In the genomic region with DNA sequence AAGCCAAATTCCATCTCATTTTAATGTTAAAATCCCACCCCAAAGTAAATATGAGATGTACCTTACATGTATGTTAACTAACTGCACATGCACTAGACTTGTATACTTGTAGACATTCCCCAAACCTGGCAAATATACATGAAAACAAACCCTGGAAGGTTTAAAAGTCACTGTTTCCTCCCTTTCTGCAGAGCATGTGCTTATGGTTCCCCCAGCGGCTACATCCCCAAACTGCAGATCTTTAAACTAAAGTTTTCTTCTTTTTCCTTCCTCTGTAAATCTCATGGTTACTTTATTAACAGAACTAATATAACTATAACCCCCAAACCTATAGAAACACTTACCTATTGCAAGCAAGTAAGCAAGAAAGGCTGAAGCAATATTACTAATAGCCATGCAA, we compare ENCODE assay signal across 2 cellular contexts.
TF ChIP-seq lines count a peak whose summit lies in the region.

No MANE protein-coding gene starts in this region.

TF ChIP-seq in IMR-90, 13 proteins besides CTCF, POLR2A, EP300 and RAD21 (continued from another document):
- TF ChIP-seq SMC3 (IDR thresholded peaks at IDR 0.05; ENCODE audit: low read depth, low read length), result peak; percentile 31; the same call in 1 of the 2 replicates
- no peak for TF ChIP-seq CEBPB (IDR thresholded peaks at IDR 0.05; ENCODE audit: low read depth, low read length)

TF ChIP-seq in neural cell, 6 proteins besides CTCF, POLR2A, EP300 and RAD21 (continued from another document):
- TF ChIP-seq, protein P1, sequence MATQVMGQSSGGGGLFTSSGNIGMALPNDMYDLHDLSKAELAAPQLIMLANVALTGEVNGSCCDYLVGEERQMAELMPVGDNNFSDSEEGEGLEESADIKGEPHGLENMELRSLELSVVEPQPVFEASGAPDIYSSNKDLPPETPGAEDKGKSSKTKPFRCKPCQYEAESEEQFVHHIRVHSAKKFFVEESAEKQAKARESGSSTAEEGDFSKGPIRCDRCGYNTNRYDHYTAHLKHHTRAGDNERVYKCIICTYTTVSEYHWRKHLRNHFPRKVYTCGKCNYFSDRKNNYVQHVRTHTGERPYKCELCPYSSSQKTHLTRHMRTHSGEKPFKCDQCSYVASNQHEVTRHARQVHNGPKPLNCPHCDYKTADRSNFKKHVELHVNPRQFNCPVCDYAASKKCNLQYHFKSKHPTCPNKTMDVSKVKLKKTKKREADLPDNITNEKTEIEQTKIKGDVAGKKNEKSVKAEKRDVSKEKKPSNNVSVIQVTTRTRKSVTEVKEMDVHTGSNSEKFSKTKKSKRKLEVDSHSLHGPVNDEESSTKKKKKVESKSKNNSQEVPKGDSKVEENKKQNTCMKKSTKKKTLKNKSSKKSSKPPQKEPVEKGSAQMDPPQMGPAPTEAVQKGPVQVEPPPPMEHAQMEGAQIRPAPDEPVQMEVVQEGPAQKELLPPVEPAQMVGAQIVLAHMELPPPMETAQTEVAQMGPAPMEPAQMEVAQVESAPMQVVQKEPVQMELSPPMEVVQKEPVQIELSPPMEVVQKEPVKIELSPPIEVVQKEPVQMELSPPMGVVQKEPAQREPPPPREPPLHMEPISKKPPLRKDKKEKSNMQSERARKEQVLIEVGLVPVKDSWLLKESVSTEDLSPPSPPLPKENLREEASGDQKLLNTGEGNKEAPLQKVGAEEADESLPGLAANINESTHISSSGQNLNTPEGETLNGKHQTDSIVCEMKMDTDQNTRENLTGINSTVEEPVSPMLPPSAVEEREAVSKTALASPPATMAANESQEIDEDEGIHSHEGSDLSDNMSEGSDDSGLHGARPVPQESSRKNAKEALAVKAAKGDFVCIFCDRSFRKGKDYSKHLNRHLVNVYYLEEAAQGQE (IDR thresholded peaks at IDR 0.05; ENCODE audit: borderline replicate concordance), result no peak
